29 cellular contexts compared by ENCODE assay signal in genomic region chr17:34299017-34299416, GRCh38. TPM values are rescaled to one million over a fixed set of nuclear protein-coding genes. Genes with fewer than 3 reads are reported as not detected.
"Had no signal": no experiment of that assay in that cellular context is flagged by ENCODE, and none has a peak within 500 bp of the region (broad histone marks: within the 10 kb centered on the region; RNA-seq: fewer than 3 reads in every experiment).

No MANE protein-coding gene starts in this region.

- H3K9me3 ChIP-seq: prostate gland, uterus had no signal

- ATAC-seq: activated CD4-positive, alpha-beta T cell treated with anti-CD3 and anti-CD28 coated beads for 36 hours; activated T-cell treated with anti-CD3 and anti-CD28 coated beads, Interleukin-2, amount 50 U/mL, for 72 hours; left colon had no signal

- H3K4me2 ChIP-seq: hepatocyte had no signal

- H3K79me2 ChIP-seq: hepatocyte had no signal

- H3K27ac Mint-ChIP-seq: activated B cell treated with CpG ODN at 0.5 μM for 24 hours; activated CD4-positive, alpha-beta memory T cell treated with anti-CD3 and anti-CD28 coated beads for 36 hours; activated CD4-positive, alpha-beta T cell treated with anti-CD3 and anti-CD28 coated beads for 36 hours; activated naive CD4-positive, alpha-beta T cell treated with anti-CD3 and anti-CD28 coated beads for 36 hours; activated naive CD8-positive, alpha-beta T cell treated with anti-CD3 and anti-CD28 coated beads, Interleukin-2, amount 10 ng/mL, durations not matched to agents 7 days and 5 days; activated T-cell treated with anti-CD3 and anti-CD28 coated beads, Interleukin-2, amount 50 U/mL, for 72 hours; memory B cell; stimulated activated naive B cell treated with anti-CD40 and anti-IgM and Interleukin-4, amounts not matched to agents 10 μg/mL and 1 μg/mL and 100 μg/mL, for 72 hours; T-helper 1 cell treated with Interleukin-12 subunit alpha and Interleukin-12 subunit beta and Interleukin-4 antibody, amounts not matched to agents 30 μg/mL and 1 μg/mL, for 36 hours had no signal

- H3K36me3 ChIP-seq: prostate gland, uterus had no signal

- H2AFZ ChIP-seq: hepatocyte had no signal

- H3K27me3 ChIP-seq: hepatocyte, uterus had no signal

- H3K4me1 ChIP-seq: prostate gland, uterus had no signal

- H3K36me3 Mint-ChIP-seq: activated CD4-positive, alpha-beta memory T cell treated with anti-CD3 and anti-CD28 coated beads for 36 hours; activated naive CD8-positive, alpha-beta T cell treated with anti-CD3 and anti-CD28 coated beads, Interleukin-2, amount 10 ng/mL, durations not matched to agents 7 days and 5 days; memory B cell; stimulated activated naive B cell treated with anti-CD40 and anti-IgM and Interleukin-4, amounts not matched to agents 10 μg/mL and 1 μg/mL and 100 μg/mL, for 72 hours had no signal

- H3K9me3 Mint-ChIP-seq: activated naive CD8-positive, alpha-beta T cell treated with anti-CD3 and anti-CD28 coated beads, Interleukin-2, amount 10 ng/mL, durations not matched to agents 7 days and 5 days; dendritic cell treated with granulocyte-macrophage colony-stimulating factor and Interleukin-4, amounts not matched to agents 40 ng/mL and 50 ng/mL, for 4 days; neural crest cell had no signal

- H3K4me3 Mint-ChIP-seq: activated B cell treated with CpG ODN at 0.5 μM for 24 hours; activated CD4-positive, alpha-beta memory T cell treated with anti-CD3 and anti-CD28 coated beads for 36 hours; activated CD4-positive, alpha-beta T cell treated with anti-CD3 and anti-CD28 coated beads for 36 hours; activated naive CD4-positive, alpha-beta T cell treated with anti-CD3 and anti-CD28 coated beads for 36 hours; activated naive CD8-positive, alpha-beta T cell treated with anti-CD3 and anti-CD28 coated beads, Interleukin-2, amount 10 ng/mL, durations not matched to agents 7 days and 5 days; activated T-cell treated with anti-CD3 and anti-CD28 coated beads, Interleukin-2, amount 50 U/mL, for 72 hours; dendritic cell treated with granulocyte-macrophage colony-stimulating factor and Interleukin-4, amounts not matched to agents 40 ng/mL and 50 ng/mL, for 4 days; memory B cell; stimulated activated naive B cell treated with anti-CD40 and anti-IgM and Interleukin-4, amounts not matched to agents 10 μg/mL and 1 μg/mL and 100 μg/mL, for 72 hours; T-helper 1 cell treated with Interleukin-12 subunit alpha and Interleukin-12 subunit beta and Interleukin-4 antibody, amounts not matched to agents 30 μg/mL and 1 μg/mL, for 36 hours had no signal

- H3K27ac ChIP-seq: hepatocyte, prostate gland had no signal

- DNase-seq: activated B cell treated with CpG ODN at 0.5 μM for 24 hours; activated CD4-positive, alpha-beta memory T cell treated with anti-CD3 and anti-CD28 coated beads for 36 hours; activated CD4-positive, alpha-beta T cell treated with anti-CD3 and anti-CD28 coated beads for 36 hours; activated effector memory CD4-positive, alpha-beta T cell treated with Interleukin-2 at 50 U/mL for 16 hours; activated naive CD4-positive, alpha-beta T cell treated with anti-CD3 and anti-CD28 coated beads for 36 hours; activated naive CD8-positive, alpha-beta T cell treated with anti-CD3 and anti-CD28 coated beads, Interleukin-2, amount 10 ng/mL, durations not matched to agents 7 days and 5 days; activated T-cell treated with anti-CD3 and anti-CD28 coated beads, Interleukin-2, amount 50 U/mL, for 72 hours; amniotic stem cell; effector CD4-positive, alpha-beta T cell; glutamatergic neuron; left colon; stimulated activated CD4-positive, alpha-beta T cell treated with anti-CD3 and anti-CD28 coated beads, Interleukin-2, amount 100 ng/mL, for 48 hours; stimulated activated CD8-positive, alpha-beta memory T cell treated with anti-CD3 and anti-CD28 coated beads, Interleukin-4, amount 100 ng/mL, for 48 hours; stimulated activated naive B cell treated with anti-CD40 and anti-IgM and Interleukin-4, amounts not matched to agents 10 μg/mL and 1 μg/mL and 100 μg/mL, for 72 hours; T1000; trophoblast cell; uterus had no signal

- H3K4me3 ChIP-seq: hepatocyte, prostate gland, uterus had no signal

RNA-seq across cellular contexts. Expression of gene CCL11, which starts 13.5 kb away (rescaled TPM):
- total RNA-seq: activated B cell treated with CpG ODN at 0.5 μM for 24 hours; activated CD4-positive, alpha-beta memory T cell treated with anti-CD3 and anti-CD28 coated beads for 36 hours; activated CD4-positive, alpha-beta T cell treated with anti-CD3 and anti-CD28 coated beads for 36 hours; activated naive CD4-positive, alpha-beta T cell treated with anti-CD3 and anti-CD28 coated beads for 36 hours; activated naive CD8-positive, alpha-beta T cell treated with anti-CD3 and anti-CD28 coated beads, Interleukin-2, amount 10 ng/mL, durations not matched to agents 7 days and 5 days; activated T-cell treated with anti-CD3 and anti-CD28 coated beads, Interleukin-2, amount 50 U/mL, for 72 hours; frontal cortex; hepatocyte; lower leg skin; mononuclear cell; myocyte; neural crest cell; temporal lobe had no signal

RNA-seq across cellular contexts. Expression of gene CCL8, which starts 20.2 kb away (rescaled TPM):
- total RNA-seq: activated B cell treated with CpG ODN at 0.5 μM for 24 hours; activated CD4-positive, alpha-beta memory T cell treated with anti-CD3 and anti-CD28 coated beads for 36 hours; activated CD4-positive, alpha-beta T cell treated with anti-CD3 and anti-CD28 coated beads for 36 hours; activated naive CD4-positive, alpha-beta T cell treated with anti-CD3 and anti-CD28 coated beads for 36 hours; activated naive CD8-positive, alpha-beta T cell treated with anti-CD3 and anti-CD28 coated beads, Interleukin-2, amount 10 ng/mL, durations not matched to agents 7 days and 5 days; activated T-cell treated with anti-CD3 and anti-CD28 coated beads, Interleukin-2, amount 50 U/mL, for 72 hours; frontal cortex; hepatocyte; lower leg skin; mononuclear cell; myocyte; neural crest cell; prostate gland had no signal

RNA-seq across cellular contexts. Expression of gene CCL7, which starts 29.0 kb away (rescaled TPM):
- total RNA-seq: activated B cell treated with CpG ODN at 0.5 μM for 24 hours; activated CD4-positive, alpha-beta memory T cell treated with anti-CD3 and anti-CD28 coated beads for 36 hours; activated CD4-positive, alpha-beta T cell treated with anti-CD3 and anti-CD28 coated beads for 36 hours; activated naive CD4-positive, alpha-beta T cell treated with anti-CD3 and anti-CD28 coated beads for 36 hours; activated naive CD8-positive, alpha-beta T cell treated with anti-CD3 and anti-CD28 coated beads, Interleukin-2, amount 10 ng/mL, durations not matched to agents 7 days and 5 days; activated T-cell treated with anti-CD3 and anti-CD28 coated beads, Interleukin-2, amount 50 U/mL, for 72 hours; frontal cortex; hepatocyte; left colon; lower leg skin; myocyte; neural crest cell; prostate gland; temporal lobe; uterus had no signal
- polyA plus RNA-seq: esophagus had no signal

RNA-seq across cellular contexts. Expression of gene CCL2, which starts 43.9 kb away (rescaled TPM):
- total RNA-seq: activated CD4-positive, alpha-beta memory T cell treated with anti-CD3 and anti-CD28 coated beads for 36 hours; activated CD4-positive, alpha-beta T cell treated with anti-CD3 and anti-CD28 coated beads for 36 hours; activated naive CD4-positive, alpha-beta T cell treated with anti-CD3 and anti-CD28 coated beads for 36 hours had no signal

RNA-seq across cellular contexts. Expression of gene CCL13, which starts 57.3 kb away (rescaled TPM):
- total RNA-seq: activated B cell treated with CpG ODN at 0.5 μM for 24 hours; activated CD4-positive, alpha-beta memory T cell treated with anti-CD3 and anti-CD28 coated beads for 36 hours; activated CD4-positive, alpha-beta T cell treated with anti-CD3 and anti-CD28 coated beads for 36 hours; activated naive CD4-positive, alpha-beta T cell treated with anti-CD3 and anti-CD28 coated beads for 36 hours; activated naive CD8-positive, alpha-beta T cell treated with anti-CD3 and anti-CD28 coated beads, Interleukin-2, amount 10 ng/mL, durations not matched to agents 7 days and 5 days; activated T-cell treated with anti-CD3 and anti-CD28 coated beads, Interleukin-2, amount 50 U/mL, for 72 hours; hepatocyte; mononuclear cell; myocyte; neural crest cell; prostate gland had no signal
- polyA plus RNA-seq: hepatocyte had no signal
